In genomic region chr4:80542747-80543146, GRCh38 we compare ENCODE assay signal across 28 cellular contexts.
"Had no signal": no experiment of that assay in that cellular context is flagged by ENCODE, and none has a peak within 500 bp of the region (broad histone marks: within the 10 kb centered on the region; RNA-seq: fewer than 3 reads in every experiment).

No MANE protein-coding gene starts in this region.

- H3K36me3 ChIP-seq: left lung, lower lobe of right lung, neutrophil, ovary, right atrium auricular region, right lobe of liver, suprapubic skin, thoracic aorta, tibial artery, upper lobe of right lung had no signal

- ATAC-seq: left colon; left lung; naive thymus-derived CD8-positive, alpha-beta T cell; right lobe of liver; upper lobe of right lung had no signal

- H3K27me3 ChIP-seq: left lung, neutrophil, ovary, right atrium auricular region, right lobe of liver, suprapubic skin, tibial artery, upper lobe of right lung had no signal

- H3K4me3 ChIP-seq: left lung, lower lobe of right lung, ovary, right atrium auricular region, right lobe of liver, suprapubic skin, thoracic aorta, tibial artery, upper lobe of right lung had no signal

- H3K9me3 Mint-ChIP-seq: nephron, neural crest cell had no signal

- H3K4me1 ChIP-seq: left lung, lower lobe of right lung, right atrium auricular region, right lobe of liver, suprapubic skin, tibial artery, upper lobe of right lung had no signal

- H3K27me3 Mint-ChIP-seq: progenitor cell of endocrine pancreas had no signal

- H3K27ac Mint-ChIP-seq: immature natural killer cell; nephron; progenitor cell of endocrine pancreas; stimulated activated naive CD8-positive, alpha-beta T cell treated with anti-CD3 and anti-CD28 coated beads, Interleukin-15, Interleukin-2, amounts not matched to agents 100 ng/mL and 50 ng/mL, for 24 hours had no signal

- DNase-seq: hippocampal formation; immature natural killer cell; kidney; left colon; lower lobe of right lung; mammary epithelial cell; mesenchymal stem cell; occipital lobe; ovary; right lobe of liver; stimulated activated CD4-positive, alpha-beta T cell treated with anti-CD3 and anti-CD28 coated beads, Interleukin-12 subunit alpha, Interleukin-12 subunit beta, amount 100 ng/mL, for 4 hours; stimulated activated CD4-positive, alpha-beta T cell treated with anti-CD3 and anti-CD28 coated beads, Interleukin-15, amount 100 ng/mL, for 24 hours; stimulated activated CD4-positive, alpha-beta T cell treated with anti-CD3 and anti-CD28 coated beads, Interleukin-2, amount 100 ng/mL, for 24 hours; stimulated activated CD4-positive, alpha-beta T cell treated with anti-CD3 and anti-CD28 coated beads, Interleukin-4, amount 100 ng/mL, for 1 hour; stimulated activated naive CD4-positive, alpha-beta T cell; tibial artery; trophoblast cell; upper lobe of right lung had no signal

- H3K4me3 Mint-ChIP-seq: immature natural killer cell; naive thymus-derived CD8-positive, alpha-beta T cell; nephron; neural crest cell; stimulated activated naive CD8-positive, alpha-beta T cell treated with anti-CD3 and anti-CD28 coated beads, Interleukin-15, Interleukin-2, amounts not matched to agents 100 ng/mL and 50 ng/mL, for 24 hours had no signal

- H3K4me1 Mint-ChIP-seq: immature natural killer cell, nephron, neural crest cell had no signal

- H3K27ac ChIP-seq: left lung, lower lobe of right lung, neutrophil, ovary, right atrium auricular region, right lobe of liver, suprapubic skin, thoracic aorta, tibial artery, upper lobe of right lung had no signal

- H3K9me3 ChIP-seq: left lung, lower lobe of right lung, neutrophil, ovary, right atrium auricular region, right lobe of liver, suprapubic skin, thoracic aorta, tibial artery, upper lobe of right lung had no signal
